Comparison of ENCODE assay signal across 22 cellular contexts in the genomic region with DNA sequence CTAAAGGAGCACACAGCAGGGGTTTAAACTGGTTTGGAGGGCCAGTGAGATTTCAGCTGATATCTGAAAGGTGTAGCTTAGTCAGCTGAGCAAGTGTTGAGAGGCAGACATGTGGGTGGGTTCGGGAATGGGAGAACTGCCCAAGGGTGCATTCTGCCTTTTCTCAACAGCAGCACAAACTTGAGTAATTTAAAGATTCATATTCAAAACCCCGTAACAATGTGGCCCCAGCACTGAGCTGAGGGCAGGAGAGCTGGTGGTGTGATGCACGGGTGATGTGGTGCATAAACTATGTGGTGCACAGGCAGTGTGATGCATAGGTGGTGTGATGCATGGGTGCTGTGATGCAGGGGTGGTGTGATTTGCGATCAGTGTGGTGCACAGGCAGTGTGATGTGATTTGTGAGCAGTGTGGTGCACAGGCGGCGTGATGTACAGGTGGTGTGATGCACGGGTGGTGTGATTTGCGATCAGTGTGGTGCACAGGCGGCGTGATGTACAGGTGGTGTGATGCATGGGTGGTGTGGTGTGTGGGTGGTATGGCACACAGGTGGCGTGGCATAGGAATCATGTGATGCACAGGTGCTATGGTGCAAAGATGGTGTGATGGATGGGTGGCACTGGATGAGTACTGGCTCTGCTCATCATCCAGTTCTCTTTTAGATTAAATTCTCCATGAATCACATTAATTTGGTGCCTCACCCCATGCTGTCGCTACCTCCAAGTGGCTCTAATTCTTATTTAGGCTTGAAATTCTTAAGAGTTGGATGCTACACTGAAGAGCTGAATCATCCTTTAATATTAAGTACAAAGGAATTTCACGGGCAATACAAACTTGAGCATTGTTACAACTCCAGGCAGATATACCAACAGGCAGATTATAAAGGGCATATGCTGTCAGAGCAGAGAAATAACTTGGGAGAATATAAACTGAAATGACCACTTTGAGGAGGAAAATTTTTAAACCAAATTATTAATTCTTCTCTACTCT. TPM values are rescaled to one million over a fixed set of nuclear protein-coding genes. Genes with fewer than 3 reads are reported as not detected.
DNase-seq lines count a peak whose midpoint lies in the region; ATAC-seq, FAIRE-seq and TF ChIP-seq lines count a peak whose summit lies in the region.
"Had no signal": no experiment of that assay in that cellular context is flagged by ENCODE, and none has a peak within 500 bp of the region (broad histone marks: within the 10 kb centered on the region; RNA-seq: fewer than 3 reads in every experiment).

No MANE protein-coding gene starts in this region.

- H3K27ac ChIP-seq in GM23338 (ENCODE audit: low read depth) (no peak overlapping the region), ovary (no peak overlapping the region), kidney (ENCODE audit: low read depth in 2 of 2, low read length in 2 of 2) (no peak overlapping the region)
- H3K27ac ChIP-seq: right atrium auricular region had no signal

- H3K9me3 Mint-ChIP-seq in GM23338, result no peaks in the 10 kb centered on the region
- H3K9me3 Mint-ChIP-seq: T-helper 2 cell treated with Interferon-gamma antibody and Interleukin-4, amounts not matched to agents 5 μg/mL and 100 μg/mL, for 36 hours had no signal

- H3K9me3 ChIP-seq in ovary (no peaks in the 10 kb centered on the region), kidney (ENCODE audit: control insufficient read depth in 1 of 2, low read length in 2 of 2) (no peaks in the 10 kb centered on the region)
- H3K9me3 ChIP-seq: right atrium auricular region had no signal

- no peak for FAIRE-seq in RCC 7860 (lab: Jason Lieb, UNC)
- FAIRE-seq in kidney (lab: Jason Lieb, UNC), result no peak
- FAIRE-seq: D721Med, frontal cortex had no signal

- TF ChIP-seq EP300 in ovary (IDR thresholded peaks at IDR 0.05), result no peak

- no peak overlapping the region for H3K4me2 ChIP-seq in GM23338

- H3K27me3 ChIP-seq in GM23338 (ENCODE audit: insufficient read depth) (no peaks in the 10 kb centered on the region), ovary (no peaks in the 10 kb centered on the region)
- H3K27me3 ChIP-seq: right atrium auricular region had no signal

- H3K4me3 ChIP-seq in AG10803 (ENCODE audit: low read length) (no peak overlapping the region), GM23338 (no peak overlapping the region), fibroblast of the aortic adventitia (ENCODE audit: low read depth, low read length) (no peak overlapping the region), ovary (no peak overlapping the region), kidney (ENCODE audit: low read length in 2 of 2) (no peak overlapping the region)
- H3K4me3 ChIP-seq: right atrium auricular region had no signal

- TF ChIP-seq POLR2A in ovary (IDR thresholded peaks at IDR 0.05), result no peak

- H3K4me1 Mint-ChIP-seq in GM23338, result peaks cover 39% of the 10 kb centered on the region

- no peaks in the 10 kb centered on the region for H3F3A ChIP-seq in GM23338 (replicated peaks; ENCODE audit: low read depth)

- 86 to 91% (median 88%) methylated on average over 13 of the region's 13 CpGs for WGBS in ovary, 3 donors

- no peak overlapping the region for H3K4me3 Mint-ChIP-seq in GM23338
- H3K4me3 Mint-ChIP-seq: activated CD8-positive, alpha-beta memory T cell treated with anti-CD3 and anti-CD28 coated beads, Interleukin-2, amount 10 ng/mL, durations not matched to agents 7 days and 5 days; T-helper 2 cell treated with Interferon-gamma antibody and Interleukin-4, amounts not matched to agents 5 μg/mL and 100 μg/mL, for 36 hours had no signal

- H3K9me2 ChIP-seq in GM23338 (ENCODE audit: insufficient read depth), result no peaks in the 10 kb centered on the region

- H4K20me1 ChIP-seq in GM23338 (replicated peaks; ENCODE audit: insufficient read depth), result peaks cover 8% of the 10 kb centered on the region

- H3K4me1 ChIP-seq in GM23338 (ENCODE audit: insufficient read depth) (peaks cover 6% of the 10 kb centered on the region), ovary (ENCODE audit: insufficient read depth) (peaks cover 7% of the 10 kb centered on the region), kidney (ENCODE audit: control insufficient read depth in 1 of 2, insufficient read depth in 1 of 2, low read depth in 1 of 2, low read length in 2 of 2) (peaks cover 3 to 7% of the 10 kb centered on the region in 2 donors)

- intact Hi-C loops in ovary (cut with DNase I) (no loop called here), kidney (cut with DNase I) (no loop called here)

- no peak for TF ChIP-seq CTCF in AG10803 (conservative IDR thresholded peaks at IDR 0.05; ENCODE audit: low read length)
- TF ChIP-seq CTCF in GM23338 (conservative IDR thresholded peaks at IDR 0.05; ENCODE audit: low read depth in 2 of 2), result no peak
- TF ChIP-seq CTCF in fibroblast of the aortic adventitia (IDR thresholded peaks at IDR 0.05; ENCODE audit: insufficient read depth, low read length), result no peak
- TF ChIP-seq CTCF in ovary (IDR thresholded peaks at IDR 0.05), result no peak
- TF ChIP-seq CTCF in kidney (IDR thresholded peaks at IDR 0.05; ENCODE audit: borderline replicate concordance, extremely low read depth, insufficient read depth), result no peak

- no peak overlapping the region for H2AFZ ChIP-seq in GM23338

- H3K27ac Mint-ChIP-seq in GM23338, result peak overlapping the region; percentile 26; the same call in 1 of the 2 replicates
- H3K27ac Mint-ChIP-seq: activated CD8-positive, alpha-beta memory T cell treated with anti-CD3 and anti-CD28 coated beads, Interleukin-2, amount 10 ng/mL, durations not matched to agents 7 days and 5 days; T-helper 2 cell treated with Interferon-gamma antibody and Interleukin-4, amounts not matched to agents 5 μg/mL and 100 μg/mL, for 36 hours had no signal

- no peak overlapping the region for H3K9ac ChIP-seq in kidney (ENCODE audit: low read length in 2 of 2)

- H3K79me2 ChIP-seq in GM23338 (replicated peaks; ENCODE audit: insufficient read depth), result no peaks in the 10 kb centered on the region; the same call in 1 of the 2 replicates

- ATAC-seq in GM23338, result no peak
- ATAC-seq: activated CD8-positive, alpha-beta memory T cell treated with anti-CD3 and anti-CD28 coated beads, Interleukin-2, amount 10 ng/mL, durations not matched to agents 7 days and 5 days; left lobe of liver had no signal

- H3K36me3 ChIP-seq in GM23338 (ENCODE audit: insufficient read depth) (no peaks in the 10 kb centered on the region), ovary (no peaks in the 10 kb centered on the region), kidney (ENCODE audit: control insufficient read depth in 1 of 2, insufficient read depth in 2 of 2, low read length in 2 of 2) (peaks cover 0 to 4% of the 10 kb centered on the region in 2 donors)
- H3K36me3 ChIP-seq: right atrium auricular region had no signal

- no peaks in the 10 kb centered on the region for H3K36me3 Mint-ChIP-seq in GM23338 (ENCODE audit: low read depth)

- peaks cover 18% of the 10 kb centered on the region for H3K27me3 Mint-ChIP-seq in GM23338 (ENCODE audit: insufficient read depth, low read depth, poor library complexity)
- H3K27me3 Mint-ChIP-seq: activated CD8-positive, alpha-beta memory T cell treated with anti-CD3 and anti-CD28 coated beads, Interleukin-2, amount 10 ng/mL, durations not matched to agents 7 days and 5 days had no signal

- DNase-seq in AG10803 (ENCODE audit: low read depth) (peak; percentile 39), GM23338 (ENCODE audit: low spot score) (no peak), RCC 7860 (ENCODE audit: low spot score) (peak; percentile 28), fibroblast of the aortic adventitia (ENCODE audit: low read depth) (peak; percentile 44), NCI-H524 treated with DMSO at 0.1 percent for 48 hours (lab: John Stamatoyannopoulos, UW) (no peak), ovary (no peak), T-helper 9 cell (no peak), kidney (no peak)
- DNase-seq: activated CD4-positive, CD25-positive, alpha-beta regulatory T cell treated with anti-CD3 and anti-CD28 coated beads, Interleukin-2, amount 50 U/mL, for 72 hours; activated CD8-positive, alpha-beta memory T cell treated with anti-CD3 and anti-CD28 coated beads, Interleukin-2, amount 10 ng/mL, durations not matched to agents 7 days and 5 days; activated effector memory CD4-positive, alpha-beta T cell treated with Interleukin-2 at 50 U/mL for 16 hours; amygdala; GF-D8; GOT3; NCI-H1694; NCI-H446; SHP77 had no signal

TF ChIP-seq in GM23338, 12 proteins besides CTCF, POLR2A, EP300 and RAD21 (continues in another document):
- no peak for TF ChIP-seq CREB1 (CRISPR knock-in tag; IDR thresholded peaks at IDR 0.05; ENCODE audit: low read depth)
- TF ChIP-seq ZNF331 (CRISPR knock-in tag; IDR thresholded peaks at IDR 0.05; ENCODE audit: low read depth), result no peak
- TF ChIP-seq, protein P1, sequence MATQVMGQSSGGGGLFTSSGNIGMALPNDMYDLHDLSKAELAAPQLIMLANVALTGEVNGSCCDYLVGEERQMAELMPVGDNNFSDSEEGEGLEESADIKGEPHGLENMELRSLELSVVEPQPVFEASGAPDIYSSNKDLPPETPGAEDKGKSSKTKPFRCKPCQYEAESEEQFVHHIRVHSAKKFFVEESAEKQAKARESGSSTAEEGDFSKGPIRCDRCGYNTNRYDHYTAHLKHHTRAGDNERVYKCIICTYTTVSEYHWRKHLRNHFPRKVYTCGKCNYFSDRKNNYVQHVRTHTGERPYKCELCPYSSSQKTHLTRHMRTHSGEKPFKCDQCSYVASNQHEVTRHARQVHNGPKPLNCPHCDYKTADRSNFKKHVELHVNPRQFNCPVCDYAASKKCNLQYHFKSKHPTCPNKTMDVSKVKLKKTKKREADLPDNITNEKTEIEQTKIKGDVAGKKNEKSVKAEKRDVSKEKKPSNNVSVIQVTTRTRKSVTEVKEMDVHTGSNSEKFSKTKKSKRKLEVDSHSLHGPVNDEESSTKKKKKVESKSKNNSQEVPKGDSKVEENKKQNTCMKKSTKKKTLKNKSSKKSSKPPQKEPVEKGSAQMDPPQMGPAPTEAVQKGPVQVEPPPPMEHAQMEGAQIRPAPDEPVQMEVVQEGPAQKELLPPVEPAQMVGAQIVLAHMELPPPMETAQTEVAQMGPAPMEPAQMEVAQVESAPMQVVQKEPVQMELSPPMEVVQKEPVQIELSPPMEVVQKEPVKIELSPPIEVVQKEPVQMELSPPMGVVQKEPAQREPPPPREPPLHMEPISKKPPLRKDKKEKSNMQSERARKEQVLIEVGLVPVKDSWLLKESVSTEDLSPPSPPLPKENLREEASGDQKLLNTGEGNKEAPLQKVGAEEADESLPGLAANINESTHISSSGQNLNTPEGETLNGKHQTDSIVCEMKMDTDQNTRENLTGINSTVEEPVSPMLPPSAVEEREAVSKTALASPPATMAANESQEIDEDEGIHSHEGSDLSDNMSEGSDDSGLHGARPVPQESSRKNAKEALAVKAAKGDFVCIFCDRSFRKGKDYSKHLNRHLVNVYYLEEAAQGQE (IDR thresholded peaks at IDR 0.05; ENCODE audit: unreplicated experiment), result no peak

RNA-seq across cellular contexts. Expression of gene DAP, which starts 53.5 kb away (rescaled TPM):
- total RNA-seq in GM23338 (2014; rRNA removed; shearing (Covaris generic)), result 32.7 and 35.7 TPM in 2 replicates
- polyA plus RNA-seq in GM23338 (2016; fragmentation: Nextera tagmentation; extraction: Ambion mirVana) (31.5 and 37.6 TPM in 2 replicates), ovary (100 to 1,000 TPM in 1 of 2 donors, 10 to 100 TPM in 1; 68.9 to 159 TPM), kidney (ENCODE audit: insufficient read depth, low read depth, low replicate concordance) (123 TPM)
- total RNA-seq in fibroblast of the aortic adventitia (ENCODE audit: low replicate concordance) (28.9 and 49.3 TPM in 2 replicates), ovary (100 to 1,000 TPM in 1 of 7 donors, 10 to 100 TPM in 6; 32.0 to 115 (median 88.5) TPM), kidney (133 TPM)

Comparison
In these comparisons a context has a peak if more than half of its experiments do, and no peak if none do; other contexts are left out.
1. DNase-seq: peak in AG10803 (single experiment), RCC 7860 (single experiment) and fibroblast of the aortic adventitia (single experiment); none in GM23338 (single experiment), NCI-H524 treated with DMSO at 0.1 percent for 48 hours (single experiment), ovary (0 of 5), T-helper 9 cell (single experiment) and kidney (single experiment).